ENCODE assay signal across 19 cellular contexts in the genomic region with DNA sequence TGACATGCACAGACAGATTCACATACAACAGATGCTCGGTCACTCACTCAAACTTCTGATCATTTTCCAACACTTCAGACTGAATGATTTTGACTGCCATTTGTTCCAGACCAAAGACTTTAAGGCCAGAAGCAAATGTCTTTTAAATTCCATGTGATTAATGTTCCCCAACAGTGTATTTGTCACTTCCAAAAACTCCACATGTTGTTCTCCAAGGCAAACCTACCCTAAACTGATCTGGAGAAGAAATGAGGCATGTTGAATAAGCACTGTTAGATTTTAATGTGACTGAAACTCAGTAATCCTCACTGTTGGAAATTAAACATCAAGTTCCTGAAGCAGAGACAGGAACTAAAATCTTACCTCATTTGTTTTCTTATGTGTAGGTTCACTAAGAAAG.
"Had no signal": no experiment of that assay in that cellular context is flagged by ENCODE, and none has a peak within 500 bp of the region (broad histone marks: within the 10 kb centered on the region; RNA-seq: fewer than 3 reads in every experiment).

No MANE protein-coding gene starts in this region.

- H3K36me3 ChIP-seq: left ventricle myocardium inferior, lower lobe of right lung, prostate gland, right lobe of liver, spleen, transverse colon had no signal

- H3K79me2 ChIP-seq: hepatocyte, parathyroid adenoma had no signal

- H3K4me2 ChIP-seq: hepatocyte had no signal

- ATAC-seq: effector memory CD8-positive, alpha-beta T cell; lower lobe of right lung; natural killer cell treated with Interleukin-12 subunit alpha and Interleukin-12 subunit beta and Interleukin-15 and Interleukin-18, amount 100 ng/mL, for 72 hours; right lobe of liver; stimulated activated memory B cell treated with anti-CD40 and anti-IgM and Interleukin-4, amounts not matched to agents 10 μg/mL and 1 μg/mL and 100 μg/mL, for 72 hours had no signal

- H3K4me1 ChIP-seq: left ventricle myocardium inferior, lower lobe of right lung, parathyroid adenoma, prostate gland, right lobe of liver, spleen, transverse colon had no signal

- H3K27ac ChIP-seq: hepatocyte, left ventricle myocardium inferior, lower lobe of right lung, parathyroid adenoma, prostate gland, right lobe of liver, spleen, transverse colon had no signal

- H3K4me3 ChIP-seq: hepatocyte, left ventricle myocardium inferior, lower lobe of right lung, prostate gland, right lobe of liver, spleen, transverse colon had no signal

- H3K27me3 ChIP-seq: hepatocyte, right lobe of liver, spleen, transverse colon had no signal

- DNase-seq: cerebellar nuclear complex; effector memory CD8-positive, alpha-beta T cell; erythroblast; foreskin melanocyte; head of caudate nucleus; left ventricle myocardium inferior; lower lobe of right lung; retina; right lobe of liver; spleen; stimulated activated CD4-positive, alpha-beta T cell treated with anti-CD3 and anti-CD28 coated beads, Interleukin-15, amount 100 ng/mL, for 24 hours; stimulated activated CD4-positive, alpha-beta T cell treated with anti-CD3 and anti-CD28 coated beads, Interleukin-1b, Interleukin-23, amount 100 ng/mL, for 48 hours; stimulated activated CD4-positive, alpha-beta T cell treated with anti-CD3 and anti-CD28 coated beads, Interleukin-4, amount 100 ng/mL, for 24 hours; transverse colon had no signal

- H2AFZ ChIP-seq: hepatocyte, parathyroid adenoma had no signal

- H3K9me3 ChIP-seq: lower lobe of right lung, prostate gland, right lobe of liver, transverse colon had no signal

- H3K9ac ChIP-seq: parathyroid adenoma had no signal
